15 cellular contexts compared by ENCODE assay signal in genomic region chr10:122099562-122099961, GRCh38.
"Had no signal": no experiment of that assay in that cellular context is flagged by ENCODE, and none has a peak within 500 bp of the region (broad histone marks: within the 10 kb centered on the region; RNA-seq: fewer than 3 reads in every experiment).

No MANE protein-coding gene starts in this region.

- ATAC-seq: activated CD8-positive, alpha-beta T cell treated with anti-CD3 and anti-CD28 coated beads for 36 hours; activated T-helper 17 cell treated with anti-CD3 and anti-CD28 coated beads, Interleukin-2, amount 50 U/mL, for 72 hours; lower lobe of right lung; T-cell had no signal

- H3K36me3 ChIP-seq: lower lobe of right lung, vagina had no signal

- H3K4me3 ChIP-seq: lower lobe of right lung, vagina had no signal

- H3K4me1 ChIP-seq: lower lobe of right lung had no signal

- H3K27me3 ChIP-seq: vagina had no signal

- H3K27ac ChIP-seq: lower lobe of right lung, vagina had no signal

- DNase-seq: activated CD4-positive, alpha-beta T cell treated with anti-CD3 and anti-CD28 coated beads, Interleukin-2, amount 10 ng/mL, durations not matched to agents 24 days and 14 days; activated CD8-positive, alpha-beta T cell treated with anti-CD3 and anti-CD28 coated beads for 36 hours; activated naive CD4-positive, alpha-beta T cell treated with Interleukin-2 at 50 U/mL for 16 hours; activated naive CD8-positive, alpha-beta T cell treated with anti-CD3 and anti-CD28 coated beads, Interleukin-2, amount 10 ng/mL, durations not matched to agents 7 days and 5 days; activated T-cell treated with anti-CD3 and anti-CD28 coated beads, Interleukin-2, amount 50 U/mL, for 1 hour; caudate nucleus; erythroblast; lower lobe of right lung; retina; stimulated activated CD4-positive, alpha-beta T cell treated with anti-CD3 and anti-CD28 coated beads, Interleukin-2, amount 100 ng/mL, for 24 hours; stimulated activated naive CD4-positive, alpha-beta T cell treated with Interleukin-2 at 50 U/mL for 16 hours; T-cell; trophoblast cell had no signal

- H3K9me3 ChIP-seq: lower lobe of right lung, vagina had no signal
